In the genomic region with DNA sequence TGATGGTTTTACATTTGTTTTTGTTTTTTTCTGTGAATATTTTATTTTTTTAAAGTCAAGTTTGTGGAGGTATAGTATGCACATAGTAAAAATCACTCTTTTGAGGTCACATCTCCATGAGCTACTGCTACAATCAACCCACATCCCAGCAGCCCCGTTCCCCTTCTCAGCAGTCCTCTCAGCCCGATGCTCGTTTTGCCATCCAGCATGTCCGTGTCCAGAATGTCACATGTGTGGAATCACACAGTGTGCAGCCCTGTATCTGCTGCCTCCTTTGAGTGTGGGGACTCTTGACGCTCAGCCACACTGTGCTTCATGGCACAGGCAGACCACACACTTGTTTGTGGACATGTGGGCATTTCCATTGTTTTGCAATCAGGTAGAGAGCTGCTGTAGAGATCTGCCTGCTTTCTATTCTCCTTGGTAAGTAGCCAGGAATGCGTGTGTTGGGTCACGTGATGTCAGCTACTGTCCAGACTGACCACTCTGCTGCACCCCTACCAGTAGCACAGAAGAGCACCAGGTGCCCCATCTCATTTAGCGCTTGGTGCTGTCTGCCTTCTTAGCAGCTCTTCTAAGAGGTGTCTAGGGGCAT, we compare ENCODE assay signal across 15 cellular contexts.
DNase-seq lines count a peak whose midpoint lies in the region; ATAC-seq and TF ChIP-seq lines count a peak whose summit lies in the region.
"Had no signal": no experiment of that assay in that cellular context is flagged by ENCODE, and none has a peak within 500 bp of the region (broad histone marks: within the 10 kb centered on the region; RNA-seq: fewer than 3 reads in every experiment).

No MANE protein-coding gene starts in this region.

- H3K36me3 Mint-ChIP-seq in activated naive CD8-positive, alpha-beta T cell = no peaks in the 10 kb centered on the region
- peaks cover 9% of the 10 kb centered on the region for H3K36me3 Mint-ChIP-seq in activated naive CD8-positive, alpha-beta T cell treated with anti-CD3 and anti-CD28 coated beads, Interleukin-2, amount 50 U/mL, for 24 hours (ENCODE audit: low read depth)
- no peaks in the 10 kb centered on the region for H3K36me3 Mint-ChIP-seq in glutamatergic neuron (ENCODE audit: unreplicated experiment)
- H3K36me3 Mint-ChIP-seq: activated naive CD4-positive, alpha-beta T cell treated with anti-CD3 and anti-CD28 coated beads, Interleukin-2, amount 50 U/mL, for 72 hours had no signal

- H3K4me3 ChIP-seq in skeletal muscle tissue (ENCODE audit: low read length in 3 of 3) = peak overlapping the region in 1 of 3 donors; percentile 35
- H3K4me3 ChIP-seq: lung, neural progenitor cell had no signal

- peak overlapping the region in 1 of 3 donors; percentile 55 for H3K9ac ChIP-seq in skeletal muscle tissue (ENCODE audit: low read depth in 1 of 3, low read length in 3 of 3)
- H3K9ac ChIP-seq: neural progenitor cell had no signal

- peaks cover 14 to 42% (median 41%) of the 10 kb centered on the region in 3 donors for H3K4me1 ChIP-seq in skeletal muscle tissue (ENCODE audit: control insufficient read depth in 3 of 3, insufficient read depth in 3 of 3, low read length in 3 of 3)
- H3K4me1 ChIP-seq: neural progenitor cell had no signal

- H3K27me3 Mint-ChIP-seq in activated naive CD8-positive, alpha-beta T cell = no peaks in the 10 kb centered on the region
- H3K27me3 Mint-ChIP-seq in activated naive CD8-positive, alpha-beta T cell treated with anti-CD3 and anti-CD28 coated beads, Interleukin-2, amount 50 U/mL, for 24 hours = no peaks in the 10 kb centered on the region
- H3K27me3 Mint-ChIP-seq in glutamatergic neuron (ENCODE audit: unreplicated experiment) = peaks cover 10% of the 10 kb centered on the region
- H3K27me3 Mint-ChIP-seq: stimulated activated naive CD8-positive, alpha-beta T cell treated with anti-CD3 and anti-CD28 coated beads, Interleukin-15, Interleukin-2, amounts not matched to agents 100 ng/mL and 50 ng/mL, for 24 hours had no signal

- H3K27me3 ChIP-seq in skeletal muscle tissue (ENCODE audit: control insufficient read depth in 3 of 3, insufficient read depth in 3 of 3, low read length in 3 of 3) = no peaks in the 10 kb centered on the region
- H3K27me3 ChIP-seq: neural progenitor cell had no signal

- H3K4me3 Mint-ChIP-seq in activated naive CD8-positive, alpha-beta T cell = no peak overlapping the region
- no peak overlapping the region for H3K4me3 Mint-ChIP-seq in activated naive CD8-positive, alpha-beta T cell treated with anti-CD3 and anti-CD28 coated beads, Interleukin-2, amount 50 U/mL, for 24 hours
- peak overlapping the region; percentile 5 for H3K4me3 Mint-ChIP-seq in glutamatergic neuron (ENCODE audit: unreplicated experiment)
- H3K4me3 Mint-ChIP-seq: neural progenitor cell; stimulated activated naive CD8-positive, alpha-beta T cell treated with anti-CD3 and anti-CD28 coated beads, Interleukin-15, Interleukin-2, amounts not matched to agents 100 ng/mL and 50 ng/mL, for 24 hours had no signal

- peaks cover 4% of the 10 kb centered on the region for H3K4me1 Mint-ChIP-seq in activated naive CD8-positive, alpha-beta T cell (ENCODE audit: low read depth)
- H3K4me1 Mint-ChIP-seq in activated naive CD8-positive, alpha-beta T cell treated with anti-CD3 and anti-CD28 coated beads, Interleukin-2, amount 50 U/mL, for 24 hours = no peaks in the 10 kb centered on the region
- H3K4me1 Mint-ChIP-seq in glutamatergic neuron (ENCODE audit: low read depth, unreplicated experiment) = peaks cover 53% of the 10 kb centered on the region

- no peak for DNase-seq in activated naive CD8-positive, alpha-beta T cell treated with anti-CD3 and anti-CD28 coated beads, Interleukin-2, amount 50 U/mL, for 24 hours
- peak; percentile 40 for DNase-seq in activated CD8-positive, alpha-beta memory T cell treated with anti-CD3 and anti-CD28 coated beads, Interleukin-2, amount 50 U/mL, for 48 hours
- no peak for DNase-seq in glutamatergic neuron
- DNase-seq in GOT3 (lab: John Stamatoyannopoulos, UW) = no peak
- no peak for DNase-seq in NCI-H2227 treated with DMSO at 0.1 percent for 48 hours (lab: John Stamatoyannopoulos, UW)
- no peak for DNase-seq in T-helper 1 cell
- DNase-seq: central memory CD4-positive, alpha-beta T cell; GDM1; small intestine had no signal

- H3K27ac Mint-ChIP-seq in activated naive CD8-positive, alpha-beta T cell = peak overlapping the region; percentile 41
- H3K27ac Mint-ChIP-seq in activated naive CD8-positive, alpha-beta T cell treated with anti-CD3 and anti-CD28 coated beads, Interleukin-2, amount 50 U/mL, for 24 hours = no peak overlapping the region
- H3K27ac Mint-ChIP-seq in glutamatergic neuron (ENCODE audit: unreplicated experiment) = peak overlapping the region; percentile 56
- H3K27ac Mint-ChIP-seq: neural progenitor cell; stimulated activated naive CD8-positive, alpha-beta T cell treated with anti-CD3 and anti-CD28 coated beads, Interleukin-15, Interleukin-2, amounts not matched to agents 100 ng/mL and 50 ng/mL, for 24 hours had no signal

- no peak for ATAC-seq in activated naive CD8-positive, alpha-beta T cell treated with anti-CD3 and anti-CD28 coated beads, Interleukin-2, amount 50 U/mL, for 24 hours
- ATAC-seq: activated naive CD4-positive, alpha-beta T cell treated with anti-CD3 and anti-CD28 coated beads, Interleukin-2, amount 50 U/mL, for 72 hours had no signal

- H3K27ac ChIP-seq in skeletal muscle tissue (ENCODE audit: low read depth, low read length) = peak overlapping the region; percentile 32
- H3K27ac ChIP-seq: neural progenitor cell had no signal

- H3K36me3 ChIP-seq in skeletal muscle tissue (ENCODE audit: control insufficient read depth in 3 of 3, insufficient read depth in 3 of 3, low read length in 3 of 3) = peaks cover 13 to 17% (median 14%) of the 10 kb centered on the region in 3 donors
- H3K36me3 ChIP-seq: neural progenitor cell had no signal

- H3K9me3 Mint-ChIP-seq in activated naive CD8-positive, alpha-beta T cell (ENCODE audit: low read depth) = no peaks in the 10 kb centered on the region
- no peaks in the 10 kb centered on the region for H3K9me3 Mint-ChIP-seq in activated naive CD8-positive, alpha-beta T cell treated with anti-CD3 and anti-CD28 coated beads, Interleukin-2, amount 50 U/mL, for 24 hours
- peaks cover 26% of the 10 kb centered on the region for H3K9me3 Mint-ChIP-seq in glutamatergic neuron (ENCODE audit: unreplicated experiment)
- H3K9me3 Mint-ChIP-seq: activated naive CD4-positive, alpha-beta T cell treated with anti-CD3 and anti-CD28 coated beads, Interleukin-2, amount 50 U/mL, for 72 hours; neural progenitor cell; stimulated activated naive CD8-positive, alpha-beta T cell treated with anti-CD3 and anti-CD28 coated beads, Interleukin-15, Interleukin-2, amounts not matched to agents 100 ng/mL and 50 ng/mL, for 24 hours had no signal

- no peak for TF ChIP-seq CTCF in glutamatergic neuron (IDR thresholded peaks at IDR 0.05; ENCODE audit: partially characterized antibody, unreplicated experiment)

- H3K9me3 ChIP-seq in skeletal muscle tissue (ENCODE audit: control insufficient read depth in 3 of 3, low read length in 3 of 3) = no peaks in the 10 kb centered on the region
